Comparison of ENCODE assay signal across 11 cellular contexts in genomic region chr9:36625006-36625600, GRCh38. TPM values are rescaled to one million over a fixed set of nuclear protein-coding genes. Genes with fewer than 3 reads are reported as not detected.
A peak's percentile ranks its signal among the peaks of the same experiment; 100 is the strongest.
DNase-seq lines count a peak whose midpoint lies in the region; ATAC-seq and TF ChIP-seq lines count a peak whose summit lies in the region.
"Had no signal": no experiment of that assay in that cellular context is flagged by ENCODE, and none has a peak within 500 bp of the region (broad histone marks: within the 10 kb centered on the region; RNA-seq: fewer than 3 reads in every experiment).

No MANE protein-coding gene starts in this region.

- H3K4me1 ChIP-seq in A673 (ENCODE audit: insufficient read depth, low read length, poor library complexity, severe bottlenecking), result no peaks in the 10 kb centered on the region

- no TSS peak for BruUV-seq in A673 (replicated peaks; lab: Mats Ljungman, UMichigan)

- no peaks in the 10 kb centered on the region for H3K27me3 Mint-ChIP-seq in brain
- H3K27me3 Mint-ChIP-seq: naive B cell; stimulated activated memory B cell treated with anti-CD40 and anti-IgM and Interleukin-4, amounts not matched to agents 10 μg/mL and 1 μg/mL and 100 μg/mL, for 72 hours had no signal

- H3K27ac Mint-ChIP-seq in brain, result peak overlapping the region in 4 of 5 experiments; percentile 79 to 92 (median 87)
- H3K27ac Mint-ChIP-seq: stimulated activated memory B cell treated with anti-CD40 and anti-IgM and Interleukin-4, amounts not matched to agents 10 μg/mL and 1 μg/mL and 100 μg/mL, for 72 hours had no signal

- H3K9me3 ChIP-seq in A673 (ENCODE audit: low read depth, low read length, poor library complexity, severe bottlenecking), result no peaks in the 10 kb centered on the region

- ATAC-seq in GM18909 (IDR thresholded peaks at IDR 0.05; ENCODE audit: poor library complexity, unreplicated experiment), result no peak
- ATAC-seq: stimulated activated memory B cell treated with anti-CD40 and anti-IgM and Interleukin-4, amounts not matched to agents 10 μg/mL and 1 μg/mL and 100 μg/mL, for 72 hours had no signal

- DNase-seq in HT1080 (ENCODE audit: low read depth), result peak; percentile 84
- DNase-seq in iPS-NIHi11 (ENCODE audit: low spot score), result peak; percentile 26
- peak; percentile 50 for DNase-seq in superior temporal gyrus (ENCODE audit: extremely low spot score)
- no peak for DNase-seq in activated CD4-positive, alpha-beta T cell treated with anti-CD3 and anti-CD28 coated beads for 1 hour
- DNase-seq in NK-92 (lab: John Stamatoyannopoulos, UW; ENCODE audit: unreplicated experiment), result no peak
- DNase-seq in A673 (ENCODE audit: low spot score), result no peak
- DNase-seq: naive B cell had no signal

- no peak overlapping the region for H3K27ac ChIP-seq in A673 (ENCODE audit: low read depth, low read length, poor library complexity, severe bottlenecking)

- no peak overlapping the region for H3K4me3 ChIP-seq in A673 (ENCODE audit: low read depth, low read length, poor library complexity, severe bottlenecking)

- peak overlapping the region in 3 of 5 experiments; percentile 8 to 40 (median 12) for H3K4me3 Mint-ChIP-seq in brain
- H3K4me3 Mint-ChIP-seq: naive B cell; stimulated activated memory B cell treated with anti-CD40 and anti-IgM and Interleukin-4, amounts not matched to agents 10 μg/mL and 1 μg/mL and 100 μg/mL, for 72 hours had no signal

- POLR2A ChIA-PET in A673 (lab: Charles Lee; ENCODE audit: low non-redundant PET), result no interaction called here

- peaks cover 3% of the 10 kb centered on the region for H3K36me3 Mint-ChIP-seq in brain
- H3K36me3 Mint-ChIP-seq: naive B cell; stimulated activated memory B cell treated with anti-CD40 and anti-IgM and Interleukin-4, amounts not matched to agents 10 μg/mL and 1 μg/mL and 100 μg/mL, for 72 hours had no signal

- peaks cover 11% of the 10 kb centered on the region for H3K4me1 Mint-ChIP-seq in brain
- H3K4me1 Mint-ChIP-seq: naive B cell; stimulated activated memory B cell treated with anti-CD40 and anti-IgM and Interleukin-4, amounts not matched to agents 10 μg/mL and 1 μg/mL and 100 μg/mL, for 72 hours had no signal

- intact Hi-C loops in A673 (cut with micrococcal nuclease; ENCODE audit: unreplicated experiment), result no loop called here

- TF ChIP-seq CTCF in brain (conservative IDR thresholded peaks at IDR 0.05) (no peak), A673 (conservative IDR thresholded peaks at IDR 0.05; ENCODE audit: low read depth, low read length) (no peak)

- peaks cover 16% of the 10 kb centered on the region for H3K36me3 ChIP-seq in A673 (ENCODE audit: insufficient read depth, low read length, poor library complexity, severe bottlenecking)

- H3K9me3 Mint-ChIP-seq in brain, result no peaks in the 10 kb centered on the region
- H3K9me3 Mint-ChIP-seq: activated naive CD4-positive, alpha-beta T cell treated with anti-CD3 and anti-CD28 coated beads, Interleukin-2, amount 50 U/mL, for 72 hours; naive B cell; stimulated activated memory B cell treated with anti-CD40 and anti-IgM and Interleukin-4, amounts not matched to agents 10 μg/mL and 1 μg/mL and 100 μg/mL, for 72 hours had no signal

- CTCF ChIA-PET in A673 (lab: Charles Lee), result no interaction called here

- no peaks in the 10 kb centered on the region for H3K27me3 ChIP-seq in A673 (replicated peaks; ENCODE audit: insufficient read depth, low read depth, low read length, poor library complexity)

RNA-seq across cellular contexts. Expression of gene MELK, which starts 52.4 kb away (rescaled TPM):
- total RNA-seq in HT1080 (2014; rRNA removed; shearing (Covaris generic)), result 62.7 and 74.6 TPM in 2 replicates
- polyA plus RNA-seq in HT1080 (2015; cell fraction: cytosol; rRNA removed), result 63.1 and 72.0 TPM in 2 replicates
- polyA plus RNA-seq in HT1080 (2015; cell fraction: nucleus; rRNA removed), result 81.9 and 89.7 TPM in 2 replicates
- 35.0 TPM for polyA plus RNA-seq in brain (ENCODE audit: insufficient read depth, low read depth, low replicate concordance)
- 80.9 and 87.8 TPM in 2 replicates for total RNA-seq in A673 (2021)

Comparison
In these comparisons a context has a peak if more than half of its experiments do, and no peak if none do; other contexts are left out.
1. DNase-seq: peak in HT1080 (single experiment), iPS-NIHi11 (single experiment) and superior temporal gyrus (single experiment); none in activated CD4-positive, alpha-beta T cell treated with anti-CD3 and anti-CD28 coated beads for 1 hour (single experiment), NK-92 (single experiment) and A673 (single experiment).